20 cellular contexts compared by ENCODE assay signal in the genomic region with DNA sequence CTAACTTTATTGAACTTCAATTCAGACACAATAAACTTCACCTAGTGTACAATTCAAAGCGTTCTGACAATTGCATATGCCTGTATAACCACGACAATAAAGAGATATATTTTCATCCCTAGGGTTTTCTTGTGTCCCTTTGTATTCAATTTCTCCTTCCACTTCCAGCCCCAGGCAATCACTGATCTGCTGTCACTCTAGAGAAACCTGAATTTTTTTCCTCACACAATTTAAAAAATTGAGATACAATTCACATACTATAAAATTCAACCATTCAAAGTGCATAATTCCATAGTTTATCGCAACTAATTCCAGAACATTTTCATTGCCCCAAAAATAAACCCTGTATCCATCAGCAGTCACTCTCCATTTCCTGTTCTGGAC.
DNase-seq lines count a peak whose midpoint lies in the region; ATAC-seq and TF ChIP-seq lines count a peak whose summit lies in the region.
"Had no signal": no experiment of that assay in that cellular context is flagged by ENCODE, and none has a peak within 500 bp of the region (broad histone marks: within the 10 kb centered on the region; RNA-seq: fewer than 3 reads in every experiment).

No MANE protein-coding gene starts in this region.

- H3K27ac Mint-ChIP-seq in activated T-helper 17 cell treated with anti-CD3 and anti-CD28 coated beads, Interleukin-2, amount 50 U/mL, for 72 hours = peak overlapping the region; percentile 87
- H3K27ac Mint-ChIP-seq in nephron progenitor cell = no peak overlapping the region

- 89 to 93% (median 90%) methylated on average over 3 of the region's 3 CpGs for WGBS in heart left ventricle, 4 donors
- 58% methylated on average over 3 of the region's 3 CpGs for WGBS in right lobe of liver (ENCODE audit: insufficient coverage, low coverage, low lambda C conversion rate, missing lambda C conversion rate)
- 61 to 77% methylated on average over 3 of the region's 3 CpGs for WGBS in transverse colon (ENCODE audit: low coverage in 1 of 2), 2 donors

- H3K27ac ChIP-seq in left ventricle myocardium inferior (replicated peaks) (peak overlapping the region; percentile 9), heart left ventricle (peak overlapping the region in 1 of 12 donors; percentile 54), right lobe of liver (peak overlapping the region; percentile 58 to 78 (median 78)), transverse colon (peak overlapping the region; percentile 72 to 82 (median 75))
- H3K27ac ChIP-seq: right atrium auricular region had no signal

- H3K4me1 ChIP-seq in left ventricle myocardium inferior (peaks cover 26% of the 10 kb centered on the region), heart left ventricle (peaks cover 0 to 34% (median 0%) of the 10 kb centered on the region in 12 donors), right lobe of liver (peaks cover 0 to 16% (median 4%) of the 10 kb centered on the region in 4 donors), transverse colon (peaks cover 0 to 19% (median 9%) of the 10 kb centered on the region in 4 donors)

- H3K4me3 ChIP-seq in left ventricle myocardium inferior (no peak overlapping the region), heart left ventricle (no peak overlapping the region), right lobe of liver (peak overlapping the region in 1 of 3 donors; percentile 11), transverse colon (peak overlapping the region in 1 of 4 donors; percentile 3)
- H3K4me3 ChIP-seq: esophagus squamous epithelium, right atrium auricular region, tibial nerve had no signal

- H3K4me3 Mint-ChIP-seq in activated T-helper 17 cell treated with anti-CD3 and anti-CD28 coated beads, Interleukin-2, amount 50 U/mL, for 72 hours = peak overlapping the region; percentile 80
- no peak overlapping the region for H3K4me3 Mint-ChIP-seq in nephron progenitor cell

- in situ Hi-C loops in transverse colon (cut with MboI; ENCODE audit: low pct_ligation_motif_present in 1 of 4, low pct_unique_long_range_greater_than_20kb in 1 of 4, low sequenced_read_pairs in 3 of 4) = loop anchor here in 1 of 4 donors (10.0 kb wide), 1 partner anchor 115 kb away; a partner anchor contains a TSS

- no peaks in the 10 kb centered on the region for H3K9me3 Mint-ChIP-seq in activated T-helper 17 cell treated with anti-CD3 and anti-CD28 coated beads, Interleukin-2, amount 50 U/mL, for 72 hours
- H3K9me3 Mint-ChIP-seq in nephron progenitor cell = peaks cover 12% of the 10 kb centered on the region
- H3K9me3 Mint-ChIP-seq: stimulated activated effector memory CD8-positive, alpha-beta T cell treated with anti-CD3 and anti-CD28 coated beads, Interleukin-12 subunit alpha, Interleukin-12 subunit beta, amount 100 ng/mL, for 72 hours had no signal

- no peak for TF ChIP-seq CTCF in left ventricle myocardium inferior (IDR thresholded peaks at IDR 0.05; ENCODE audit: borderline replicate concordance)
- TF ChIP-seq CTCF in heart left ventricle (IDR thresholded peaks at IDR 0.05) = no peak
- TF ChIP-seq CTCF in right lobe of liver (IDR thresholded peaks at IDR 0.05) = no peak
- TF ChIP-seq CTCF in transverse colon (IDR thresholded peaks at IDR 0.05) = no peak
- no peak for TF ChIP-seq CTCF in nephron progenitor cell (IDR thresholded peaks at IDR 0.05)

- no peaks in the 10 kb centered on the region for H3K27me3 Mint-ChIP-seq in activated T-helper 17 cell treated with anti-CD3 and anti-CD28 coated beads, Interleukin-2, amount 50 U/mL, for 72 hours
- peaks cover 7% of the 10 kb centered on the region for H3K27me3 Mint-ChIP-seq in nephron progenitor cell (ENCODE audit: low read depth, poor library complexity)

- peaks cover 7% of the 10 kb centered on the region for H3K36me3 ChIP-seq in left ventricle myocardium inferior
- peaks cover 0 to 8% (median 0%) of the 10 kb centered on the region in 9 donors for H3K36me3 ChIP-seq in heart left ventricle
- no peaks in the 10 kb centered on the region for H3K36me3 ChIP-seq in right lobe of liver
- H3K36me3 ChIP-seq in transverse colon = no peaks in the 10 kb centered on the region
- H3K36me3 ChIP-seq: right atrium auricular region, tibial nerve had no signal

- TF ChIP-seq POLR2A in heart left ventricle (IDR thresholded peaks at IDR 0.05) (no peak), right lobe of liver (IDR thresholded peaks at IDR 0.05) (no peak), transverse colon (IDR thresholded peaks at IDR 0.05) (no peak)

- H3K4me1 Mint-ChIP-seq in activated T-helper 17 cell treated with anti-CD3 and anti-CD28 coated beads, Interleukin-2, amount 50 U/mL, for 72 hours = peaks cover 21% of the 10 kb centered on the region
- H3K4me1 Mint-ChIP-seq in nephron progenitor cell = no peaks in the 10 kb centered on the region

- H3K9me3 ChIP-seq in left ventricle myocardium inferior (replicated peaks) (no peaks in the 10 kb centered on the region), heart left ventricle (peaks cover 0 to 4% (median 0%) of the 10 kb centered on the region in 12 donors), right lobe of liver (no peaks in the 10 kb centered on the region), transverse colon (no peaks in the 10 kb centered on the region)
- H3K9me3 ChIP-seq: esophagus squamous epithelium, right atrium auricular region, tibial nerve had no signal

- no peak for ATAC-seq in heart left ventricle
- ATAC-seq in activated T-helper 17 cell treated with anti-CD3 and anti-CD28 coated beads, Interleukin-2, amount 50 U/mL, for 72 hours (replicated peaks) = no peak
- ATAC-seq in right lobe of liver = peak in 3 of 4 donors; percentile 7 to 19 (median 11)
- ATAC-seq: Right ventricle myocardium inferior had no signal

- H3K36me3 Mint-ChIP-seq in activated T-helper 17 cell treated with anti-CD3 and anti-CD28 coated beads, Interleukin-2, amount 50 U/mL, for 72 hours (ENCODE audit: low read depth) = peaks cover 27% of the 10 kb centered on the region
- peaks cover 39% of the 10 kb centered on the region for H3K36me3 Mint-ChIP-seq in nephron progenitor cell (ENCODE audit: low read depth)

- intact Hi-C loops in left ventricle myocardium inferior (cut with micrococcal nuclease) = loop anchor here (10.0 kb wide), 1 partner anchor 125 kb away; no protein-coding TSS in a partner anchor
- intact Hi-C loops in heart left ventricle (cut with DNase I) = loop anchor here in 5 of 10 donors (5.0 to 10.0 kb wide), 3 partner anchors 85 to 127 kb away; no protein-coding TSS in a partner anchor
- intact Hi-C loops in right lobe of liver (cut with DNase I) = loop anchor here in 1 of 2 donors (10.0 kb wide), 1 partner anchor 125 kb away; no protein-coding TSS in a partner anchor
- intact Hi-C loops in transverse colon (cut with DNase I; ENCODE audit: low total_unique reads) = loop anchor here (10.0 kb wide), 1 partner anchor 115 kb away; a partner anchor contains a TSS

- no peak for DNase-seq in left ventricle myocardium inferior
- DNase-seq in heart left ventricle = no peak
- no peak for DNase-seq in right lobe of liver
- DNase-seq in transverse colon = no peak
- no peak for DNase-seq in NCI-H1694 (lab: John Stamatoyannopoulos, UW)
- no peak for DNase-seq in globus pallidus (ENCODE audit: low spot score)
- DNase-seq in nephron progenitor cell = no peak
- DNase-seq: activated CD4-positive, alpha-beta T cell treated with anti-CD3 and anti-CD28 coated beads, Interleukin-2, amount 50 U/mL, for 4 hours; anterior cingulate cortex; effector CD8-positive, alpha-beta T cell; esophagus squamous epithelium; GOT3; Karpas-422; NCI-H1048; NCI-H2081 treated with DMSO at 0.1 percent for 48 hours had no signal

- no peak for TF ChIP-seq EP300 in transverse colon (IDR thresholded peaks at IDR 0.05; ENCODE audit: low read depth)

- H3K27me3 ChIP-seq in left ventricle myocardium inferior (ENCODE audit: low read depth) = no peaks in the 10 kb centered on the region
- H3K27me3 ChIP-seq in heart left ventricle = no peaks in the 10 kb centered on the region
- no peaks in the 10 kb centered on the region for H3K27me3 ChIP-seq in right lobe of liver
- H3K27me3 ChIP-seq in transverse colon = no peaks in the 10 kb centered on the region
- H3K27me3 ChIP-seq: esophagus squamous epithelium, right atrium auricular region, tibial nerve had no signal

Comparison
In these comparisons a context has a peak if more than half of its experiments do, and no peak if none do; other contexts are left out.
1. ATAC-seq: peak in right lobe of liver (3 of 4); none in heart left ventricle (0 of 4) and activated T-helper 17 cell treated with anti-CD3 and anti-CD28 coated beads, Interleukin-2, amount 50 U/mL, for 72 hours (single experiment).